ENCODE assay signal across 8 cellular contexts in genomic region chr1:151146416-151147131, GRCh38. TPM values are rescaled to one million over a fixed set of nuclear protein-coding genes. Genes with fewer than 3 reads are reported as not detected.
DNase-seq lines count a peak whose midpoint lies in the region; ATAC-seq and TF ChIP-seq lines count a peak whose summit lies in the region.

Gene SEMA6C, minus strand, starts transcription at chr1:151146631. Its CDS starts 4,010 bp downstream, at chr1:151142621.

- no TSS peak for BruUV-seq in mammary epithelial cell (replicated peaks; lab: Mats Ljungman, UMichigan)

- no peaks in the 10 kb centered on the region for H3K79me2 ChIP-seq in mammary epithelial cell (ENCODE audit: insufficient read depth, low read length)

- H4K20me1 ChIP-seq in mammary epithelial cell (ENCODE audit: insufficient read depth, low read length): no peaks in the 10 kb centered on the region

- H3K4me1 ChIP-seq in mammary epithelial cell (ENCODE audit: insufficient read depth, low read length) (peaks cover 15% of the 10 kb centered on the region), iPS-20b (ENCODE audit: insufficient read depth, low read length) (peaks cover 28% of the 10 kb centered on the region), skeletal muscle tissue (ENCODE audit: control insufficient read depth in 3 of 3, insufficient read depth in 3 of 3, low read length in 3 of 3) (peaks cover 45 to 58% (median 46%) of the 10 kb centered on the region in 3 donors)

- CTCF ChIA-PET in mammary epithelial cell (lab: Charles Lee; ENCODE audit: low non-redundant PET): no interaction called here

- peak; percentile 94 for DNase-seq in ACHN
- peak; percentile 82 for DNase-seq in NCI-H2171 treated with DMSO at 0.1 percent for 48 hours (lab: John Stamatoyannopoulos, UW)
- peak; percentile 90 for DNase-seq in mammary epithelial cell

- peak within 1 kb of the TSS; percentile 91 for H2AFZ ChIP-seq in mammary epithelial cell (ENCODE audit: low read depth, low read length)

- H3K36me3 ChIP-seq in mammary epithelial cell (ENCODE audit: insufficient read depth, low read length): no peaks in the 10 kb centered on the region
- no peaks in the 10 kb centered on the region for H3K36me3 ChIP-seq in iPS-20b (ENCODE audit: insufficient read depth, low read depth, low read length)
- peaks cover 0 to 17% (median 12%) of the 10 kb centered on the region in 3 donors for H3K36me3 ChIP-seq in skeletal muscle tissue (ENCODE audit: control insufficient read depth in 3 of 3, insufficient read depth in 3 of 3, low read length in 3 of 3)

- in situ Hi-C loops in ACHN (cut with HindIII; ENCODE audit: low pct_ligation_motif_present, low pct_unique_long_range_greater_than_20kb, low sequenced_read_pairs): no loop called here
- in situ Hi-C loops in mammary epithelial cell (cut with MboI; ENCODE audit: low sequenced_read_pairs in 2 of 2): no loop called here

- H3K9me3 ChIP-seq in mammary epithelial cell (replicated peaks; ENCODE audit: insufficient read depth, low read length): no peaks in the 10 kb centered on the region
- no peaks in the 10 kb centered on the region for H3K9me3 ChIP-seq in iPS-20b (ENCODE audit: insufficient read depth, low read depth, low read length)
- no peaks in the 10 kb centered on the region for H3K9me3 ChIP-seq in skeletal muscle tissue (ENCODE audit: control insufficient read depth in 3 of 3, low read length in 3 of 3)

- H3K9ac ChIP-seq in mammary epithelial cell (ENCODE audit: insufficient read depth, low read length) (peak within 1 kb of the TSS; percentile 7), iPS-20b (ENCODE audit: low read depth, low read length) (peak within 1 kb of the TSS; percentile 66; the same call in 1 of the 2 replicates), skeletal muscle tissue (ENCODE audit: low read depth in 1 of 3, low read length in 3 of 3) (peak within 1 kb of the TSS; percentile 97 to 99 (median 99))

- TF ChIP-seq CTCF in VCaP (conservative IDR thresholded peaks at IDR 0.05) (no peak), mammary epithelial cell (conservative IDR thresholded peaks at IDR 0.05 in 1 of 2, IDR thresholded peaks at IDR 0.05 in 1 of 2; ENCODE audit: extremely low read depth in 1 of 2, insufficient read depth in 1 of 2, low read depth in 1 of 2, low read length in 2 of 2) (no peak)

- intact Hi-C loops in mammary epithelial cell (cut with micrococcal nuclease): loop anchor here (5.0 kb wide), 1 partner anchor 169 kb away; no protein-coding TSS in a partner anchor

- WGBS in mammary epithelial cell (ENCODE audit: low coverage, missing lambda C conversion rate): 5% methylated on average over 11 of the region's 61 CpGs

- H3K27ac ChIP-seq in VCaP: peak within 1 kb of the TSS; percentile 46; the same call in 1 of the 2 replicates
- no peak within 1 kb of the TSS for H3K27ac ChIP-seq in mammary epithelial cell (ENCODE audit: insufficient read depth, low read depth, low read length)
- no peak within 1 kb of the TSS for H3K27ac ChIP-seq in iPS-20b (ENCODE audit: low read length)
- peak within 1 kb of the TSS; percentile 97 for H3K27ac ChIP-seq in skeletal muscle tissue (ENCODE audit: low read depth, low read length)

- H3K27me3 ChIP-seq in mammary epithelial cell (ENCODE audit: insufficient read depth, low read length) (no peaks in the 10 kb centered on the region), iPS-20b (ENCODE audit: insufficient read depth, low read length) (peaks cover 37% of the 10 kb centered on the region), skeletal muscle tissue (ENCODE audit: control insufficient read depth in 3 of 3, insufficient read depth in 3 of 3, low read length in 3 of 3) (no peaks in the 10 kb centered on the region)

- peak within 1 kb of the TSS; percentile 98 for H3K4me2 ChIP-seq in mammary epithelial cell (ENCODE audit: insufficient read depth, low read depth, low read length)

- H3K4me3 ChIP-seq in mammary epithelial cell (replicated peaks in 1 of 3; ENCODE audit: insufficient read depth in 1 of 3, low read depth in 2 of 3, low read length in 3 of 3): peak within 1 kb of the TSS; percentile 34 to 69 (median 60)
- peak within 1 kb of the TSS; percentile 90 for H3K4me3 ChIP-seq in iPS-20b (ENCODE audit: low read length)
- peak within 1 kb of the TSS; percentile 97 to 99 (median 97) for H3K4me3 ChIP-seq in skeletal muscle tissue (ENCODE audit: low read length in 3 of 3)

- dilution Hi-C loops in mammary epithelial cell (cut with HindIII; ENCODE audit: low sequenced_read_pairs): no loop called here

- ATAC-seq in GM18873 (IDR thresholded peaks at IDR 0.05; ENCODE audit: low FRiP score, unreplicated experiment) (peak; percentile 96), HG03135 (IDR thresholded peaks at IDR 0.05; ENCODE audit: unreplicated experiment) (peak; percentile 97)

RNA-seq across cellular contexts. Expression of gene SEMA6C, which starts in this region (rescaled TPM):
- 1 to 10 TPM in 1 of 2 donors, under 1 TPM in 1; 0.50 to 1.6 TPM for total RNA-seq in mammary epithelial cell
- 0.44 TPM for polyA plus RNA-seq in mammary epithelial cell
- polyA minus RNA-seq in mammary epithelial cell: 0.10 TPM
- total RNA-seq in skeletal muscle tissue: 15.7 TPM

Comparison
In these comparisons a context has a peak if more than half of its experiments do, and no peak if none do; other contexts are left out.
1. H3K27ac ChIP-seq: peak in VCaP (single experiment) and skeletal muscle tissue (single experiment); none in mammary epithelial cell (single experiment) and iPS-20b (single experiment).
2. H3K9ac ChIP-seq: peak in every context shown above with its lines; median percentile 99 in skeletal muscle tissue; 66 in iPS-20b; 7 in mammary epithelial cell.
3. Peak in every context shown above with its lines, with median percentiles within 50 percentile points of each other: DNase-seq and H3K4me3 ChIP-seq.